In the genomic region with DNA sequence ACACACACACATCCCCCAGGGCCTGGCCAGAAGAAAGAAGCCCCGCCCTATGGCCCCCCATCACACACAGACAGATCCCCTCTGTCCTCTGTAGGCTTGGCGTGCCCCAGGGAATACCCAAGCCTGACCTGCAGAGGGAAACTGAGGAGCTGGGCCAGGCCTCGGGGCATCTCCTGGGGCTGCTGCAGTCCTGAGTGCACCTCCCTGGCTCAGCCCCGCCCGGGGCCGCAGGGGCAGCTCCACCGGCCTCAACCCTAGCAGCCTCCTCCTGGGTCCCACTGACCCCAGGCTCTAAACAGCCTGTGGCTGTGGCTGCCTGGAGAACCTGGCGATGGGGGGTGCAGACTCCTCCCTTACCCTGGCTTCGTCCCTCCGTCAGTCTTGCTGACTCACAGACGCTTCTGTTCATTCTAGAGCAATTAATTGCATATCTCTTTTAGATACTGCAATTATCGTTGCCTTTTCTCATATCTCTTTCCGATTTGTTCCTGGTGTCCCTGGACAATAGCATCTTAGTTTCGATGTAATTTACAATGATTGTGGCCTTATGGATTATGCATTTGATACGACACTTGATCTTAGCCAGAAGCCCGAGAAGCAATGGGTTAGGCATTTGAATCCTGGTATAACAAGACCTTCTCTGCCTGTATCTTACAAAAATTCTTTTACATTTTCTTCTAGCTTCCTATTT, we compare ENCODE assay signal across 16 cellular contexts. TPM values are rescaled to one million over a fixed set of nuclear protein-coding genes. Genes with fewer than 3 reads are reported as not detected.
A peak's percentile ranks its signal among the peaks of the same experiment; 100 is the strongest.
DNase-seq lines count a peak whose midpoint lies in the region; ATAC-seq, FAIRE-seq and TF ChIP-seq lines count a peak whose summit lies in the region.
"Had no signal": no experiment of that assay in that cellular context is flagged by ENCODE, and none has a peak within 500 bp of the region (broad histone marks: within the 10 kb centered on the region; RNA-seq: fewer than 3 reads in every experiment).

No MANE protein-coding gene starts in this region.

- no peak overlapping the region for H3K9ac ChIP-seq in HepG2 (ENCODE audit: insufficient read depth, low read depth, low read length)
- H3K9ac ChIP-seq in K562 (ENCODE audit: insufficient read depth in 1 of 2, low read depth in 2 of 2, low read length in 2 of 2): no peak overlapping the region
- H3K9ac ChIP-seq: BLaER1 treated with 17β-estradiol and CSF1 and Interleukin-3, amounts not matched to agents 10 nM and 100 nM had no signal

- H3K4me2 ChIP-seq in HepG2 (ENCODE audit: low read depth, low read length) (no peak overlapping the region), K562 (ENCODE audit: insufficient read depth, low read length) (no peak overlapping the region)
- H3K4me2 ChIP-seq: BLaER1 treated with 17β-estradiol and CSF1 and Interleukin-3, amounts not matched to agents 10 nM and 100 nM had no signal

- no peaks in the 10 kb centered on the region for H3K9me1 ChIP-seq in K562 (ENCODE audit: control insufficient read depth, insufficient read depth, low read length)

- H3K27ac ChIP-seq in right lobe of liver (no peak overlapping the region), HepG2 (ENCODE audit: extremely low read length, insufficient read depth, low read length) (no peak overlapping the region), K562 (ENCODE audit: extremely low read depth, low read depth, low read length) (no peak overlapping the region), sigmoid colon (no peak overlapping the region)
- H3K27ac ChIP-seq: BLaER1 treated with 17β-estradiol and CSF1 and Interleukin-3, amounts not matched to agents 10 nM and 100 nM; HL-60 had no signal

- H3K4me3 ChIP-seq in right lobe of liver (no peak overlapping the region), HepG2 (replicated peaks in 1 of 3; ENCODE audit: insufficient read depth in 1 of 3, low read depth in 2 of 3, low read length in 3 of 3) (no peak overlapping the region), K562 (no peak overlapping the region), sigmoid colon (no peak overlapping the region)
- H3K4me3 ChIP-seq: BLaER1 treated with 17β-estradiol and CSF1 and Interleukin-3, amounts not matched to agents 10 nM and 100 nM; GM12878; HAP-1 had no signal

- WGBS in right lobe of liver (ENCODE audit: insufficient coverage, low coverage, low lambda C conversion rate, missing lambda C conversion rate): 94% methylated on average over 7 of the region's 16 CpGs
- WGBS in HepG2 (ENCODE audit: low lambda C conversion rate): 54% methylated on average over 9 of the region's 16 CpGs
- 10% methylated on average over 13 of the region's 16 CpGs for WGBS in K562 (ENCODE audit: insufficient coverage, low coverage, missing lambda C conversion rate)
- WGBS in sigmoid colon, 2 donors: 75 to 80% methylated on average over 16 of the region's 16 CpGs

- intact Hi-C loops in right lobe of liver (cut with DNase I) (loop anchor here in 1 of 2 donors (10.0 kb wide), 2 partner anchors 83 to 183 kb away; no protein-coding TSS in a partner anchor), HepG2 (cut with micrococcal nuclease; ENCODE audit: unreplicated experiment) (no loop called here), K562 (cut with micrococcal nuclease) (loop anchor here (10.0 kb wide), 1 partner anchor 83 kb away; no protein-coding TSS in a partner anchor), sigmoid colon (cut with DNase I) (no loop called here)

- H3K9me3 ChIP-seq in right lobe of liver (no peaks in the 10 kb centered on the region), HepG2 (ENCODE audit: low read length) (no peaks in the 10 kb centered on the region), K562 (replicated peaks; ENCODE audit: control insufficient read depth, insufficient read depth, low read depth, low read length) (no peaks in the 10 kb centered on the region), sigmoid colon (no peaks in the 10 kb centered on the region)
- H3K9me3 ChIP-seq: BLaER1 treated with 17β-estradiol and CSF1 and Interleukin-3, amounts not matched to agents 10 nM and 100 nM; HAP-1 had no signal

- H3K36me3 ChIP-seq in right lobe of liver: no peaks in the 10 kb centered on the region
- H3K36me3 ChIP-seq in HepG2 (replicated peaks in 1 of 2; ENCODE audit: control insufficient read depth in 1 of 2, insufficient read depth in 2 of 2, low read length in 2 of 2): no peaks in the 10 kb centered on the region
- H3K36me3 ChIP-seq in K562 (ENCODE audit: control insufficient read depth, insufficient read depth, low read length): no peaks in the 10 kb centered on the region
- no peaks in the 10 kb centered on the region for H3K36me3 ChIP-seq in sigmoid colon
- H3K36me3 ChIP-seq: BLaER1 treated with 17β-estradiol and CSF1 and Interleukin-3, amounts not matched to agents 10 nM and 100 nM; HAP-1 had no signal

- no peak for TF ChIP-seq EP300 in HepG2 (IDR thresholded peaks at IDR 0.05; ENCODE audit: low read depth in 2 of 2, low read length in 2 of 2)
- TF ChIP-seq EP300 in HepG2 (CRISPR knock-in tag; IDR thresholded peaks at IDR 0.05; ENCODE audit: borderline replicate concordance): no peak
- TF ChIP-seq EP300 in K562 (IDR thresholded peaks at IDR 0.05; ENCODE audit: low read length): no peak
- no peak for TF ChIP-seq EP300 in sigmoid colon (IDR thresholded peaks at IDR 0.05)

- DNase-seq in right lobe of liver (peak in 2 of 3 donors; percentile 35 to 46), HepG2 (ENCODE audit: low spot score) (no peak), K562 (ENCODE audit: extremely low read depth in 1 of 4, low spot score in 3 of 4) (no peak), sigmoid colon (peak; percentile 38), NCI-H1105 treated with DMSO at 0.1 percent for 48 hours (lab: John Stamatoyannopoulos, UW) (no peak), NCI-H510A (lab: John Stamatoyannopoulos, UW) (no peak)
- DNase-seq: 8988T; Calu3; CD8-positive, alpha-beta T cell; DMS79 treated with DMSO at 0.1 percent for 48 hours had no signal

- FAIRE-seq in HepG2 (lab: Jason Lieb, UNC) (no peak), K562 (lab: Jason Lieb, UNC) (no peak)
- FAIRE-seq: GM12878, H1 had no signal

- no peak overlapping the region for H2AFZ ChIP-seq in HepG2 (ENCODE audit: low read length)
- H2AFZ ChIP-seq in K562 (ENCODE audit: low read depth, low read length): no peak overlapping the region

- ATAC-seq in right lobe of liver (no peak), HepG2 (no peak), K562 (peak; percentile 19; the same call in 2 of the 3 replicates), HG02938 (IDR thresholded peaks at IDR 0.05; ENCODE audit: unreplicated experiment) (no peak)
- ATAC-seq: CD8-positive, alpha-beta T cell; GM12878 had no signal

- POLR2A ChIA-PET in HepG2 (lab: Yijun Ruan, JAX) (no interaction called here), K562 (lab: Yijun Ruan, JAX) (interaction anchor here (1.7 kb wide), 1 partner anchor 45 kb away, joined by 4 read pairs; a partner anchor contains a TSS)

- TF ChIP-seq RAD21 in HepG2 (CRISPR knock-in tag; IDR thresholded peaks at IDR 0.05): no peak
- TF ChIP-seq RAD21 in K562 (CRISPR knock-in tag; conservative IDR thresholded peaks at IDR 0.05 in 1 of 2, IDR thresholded peaks at IDR 0.05 in 1 of 2): no peak

- H3K4me1 ChIP-seq in right lobe of liver (peaks cover 0 to 10% (median 3%) of the 10 kb centered on the region in 4 donors), HepG2 (ENCODE audit: insufficient read depth, low read length) (peaks cover 27% of the 10 kb centered on the region), K562 (replicated peaks in 1 of 2; ENCODE audit: control insufficient read depth in 2 of 2, insufficient read depth in 2 of 2, low read length in 2 of 2) (peaks cover 0 to 8% of the 10 kb centered on the region in 2 experiments; a peak in 3 of 5 replicates), sigmoid colon (no peaks in the 10 kb centered on the region)
- H3K4me1 ChIP-seq: HAP-1 had no signal

- in situ Hi-C loops in HepG2 (cut with HindIII; ENCODE audit: extremely low pct_ligation_motif_present, low pct_unique_long_range_greater_than_20kb) (no loop called here), K562 (cut with MboI) (loop anchor here (5.0 kb wide), 1 partner anchor 211 kb away; no protein-coding TSS in a partner anchor)

- TF ChIP-seq CTCF in right lobe of liver (IDR thresholded peaks at IDR 0.05) (no peak), HepG2 (CRISPR knock-in tag; IDR thresholded peaks at IDR 0.05) (no peak), K562 (IDR thresholded peaks at IDR 0.05 in 2 of 3, conservative IDR thresholded peaks at IDR 0.05 in 1 of 3; ENCODE audit: insufficient read depth in 2 of 3, low read depth in 1 of 3, low read length in 3 of 3) (no peak), sigmoid colon (IDR thresholded peaks at IDR 0.05) (no peak)

- TF ChIP-seq POLR2A in right lobe of liver (IDR thresholded peaks at IDR 0.05) (no peak), HepG2 (IDR thresholded peaks at IDR 0.05; ENCODE audit: insufficient read depth in 1 of 2, low read depth in 2 of 2, low read length in 2 of 2) (no peak), K562 (conservative IDR thresholded peaks at IDR 0.05) (no peak), sigmoid colon (IDR thresholded peaks at IDR 0.05) (no peak)

- no TSS peak for BruUV-seq in HepG2 (replicated peaks; lab: Mats Ljungman, UMichigan)
- BruUV-seq in K562 (replicated peaks; lab: Mats Ljungman, UMichigan): no TSS peak

- H4K20me1 ChIP-seq in HepG2 (ENCODE audit: insufficient read depth, low read length) (no peaks in the 10 kb centered on the region), K562 (replicated peaks; ENCODE audit: control insufficient read depth, insufficient read depth, low read length) (no peaks in the 10 kb centered on the region)
- H4K20me1 ChIP-seq: BLaER1 treated with 17β-estradiol and CSF1 and Interleukin-3, amounts not matched to agents 10 nM and 100 nM had no signal

- CTCF ChIA-PET in HepG2 (lab: Yijun Ruan, JAX; ENCODE audit: low intra/inter-chr PET ratio, low total read pairs): no interaction called here
- CTCF ChIA-PET in K562 (lab: Yijun Ruan, JAX; ENCODE audit: low intra/inter-chr PET ratio): no interaction called here

- H3K79me2 ChIP-seq in HepG2 (ENCODE audit: insufficient read depth, low read length) (no peaks in the 10 kb centered on the region), K562 (ENCODE audit: control insufficient read depth, insufficient read depth, low read length) (no peaks in the 10 kb centered on the region)

- H3K27me3 ChIP-seq in right lobe of liver: no peaks in the 10 kb centered on the region
- peaks cover 1 to 14% of the 10 kb centered on the region in 2 experiments; a peak in 4 of 5 replicates for H3K27me3 ChIP-seq in HepG2 (ENCODE audit: control insufficient read depth in 1 of 2, insufficient read depth in 2 of 2, low read length in 2 of 2)
- peaks cover 0 to 14% of the 10 kb centered on the region in 2 experiments; a peak in 2 of 5 replicates for H3K27me3 ChIP-seq in K562 (ENCODE audit: control insufficient read depth in 2 of 2, insufficient read depth in 2 of 2, low read length in 2 of 2)
- peaks cover 0 to 51% (median 22%) of the 10 kb centered on the region in 3 donors for H3K27me3 ChIP-seq in sigmoid colon
- H3K27me3 ChIP-seq: BLaER1 treated with 17β-estradiol and CSF1 and Interleukin-3, amounts not matched to agents 10 nM and 100 nM had no signal

RNA-seq across cellular contexts. Expression of a gene that starts 45.8 kb away (rescaled TPM):
- total RNA-seq in right lobe of liver (100 to 1,000 TPM; 186 to 357 (median 215) TPM), HepG2 (2016; rRNA removed; fragmentation: Illumina TruSeq; extraction: Trizol) (281 and 333 TPM in 2 replicates), K562 (2014; rRNA removed) (118 and 174 TPM in 2 replicates), K562 (2014; rRNA removed; fragmentation: Illumina TruSeq; extraction: Trizol) (197 and 205 TPM in 2 replicates), K562 (2015; rRNA removed; fragmentation: Illumina TruSeq; extraction: Trizol) (176 and 190 TPM in 2 replicates), K562 (2021) (278 and 314 TPM in 2 replicates), sigmoid colon (100 to 1,000 TPM; 170 to 305 (median 215) TPM)
- total RNA-seq in HepG2 (2016; cell fraction: cytosol; rRNA removed; fragmentation: Illumina TruSeq; extraction: Trizol; ENCODE audit: low read depth): 57.6 and 59.2 TPM in 2 replicates
- 289 and 316 TPM in 2 replicates for total RNA-seq in HepG2 (2016; cell fraction: insoluble cytoplasmic fraction; rRNA removed; fragmentation: Illumina TruSeq; extraction: Trizol)
- 131 and 147 TPM in 2 replicates for total RNA-seq in HepG2 (2016; cell fraction: membrane; rRNA removed; fragmentation: Illumina TruSeq; extraction: Trizol)
- 180 TPM in 2 replicates for total RNA-seq in HepG2 (2016; cell fraction: nucleus; rRNA removed; fragmentation: Illumina TruSeq; extraction: Trizol)
- polyA plus RNA-seq in HepG2 (2011; rRNA removed) (147 and 189 TPM in 2 replicates), K562 (2011; rRNA removed) (347 and 442 TPM in 2 replicates), K562 (2014; fragmentation: Illumina TruSeq; extraction: Trizol) (192 and 286 TPM in 2 replicates), K562 (2014; fragmentation: Nextera tagmentation; extraction: Ambion mirVana) (100 to 1,000 TPM in 1 of 2 experiments, 10 to 100 TPM in 1; 92.7 to 126 TPM), K562 (2014; rRNA removed) (134 and 152 TPM in 2 replicates), sigmoid colon (100 to 1,000 TPM in 1 of 3 donors, 10 to 100 TPM in 2; 70.3 to 138 (median 87.2) TPM)
- 98.3 and 109 TPM in 2 replicates for polyA plus RNA-seq in HepG2 (2011; cell fraction: cytosol; rRNA removed)
- 192 and 267 TPM in 2 replicates for polyA plus RNA-seq in HepG2 (2011; cell fraction: nucleus; rRNA removed)
- polyA plus RNA-seq in HepG2 (2012): 226 and 227 TPM in 2 replicates
- polyA plus RNA-seq in HepG2 (2016; cell fraction: cytosol; fragmentation: Illumina TruSeq; extraction: Trizol; ENCODE audit: low read depth): 34.1 and 47.0 TPM in 2 replicates
- 286 and 291 TPM in 2 replicates for polyA plus RNA-seq in HepG2 (2016; cell fraction: insoluble cytoplasmic fraction; fragmentation: Illumina TruSeq; extraction: Trizol; ENCODE audit: low read depth)
- polyA plus RNA-seq in HepG2 (2016; cell fraction: membrane; fragmentation: Illumina TruSeq; extraction: Trizol; ENCODE audit: low read depth): 74.1 and 96.9 TPM in 2 replicates
- polyA plus RNA-seq in HepG2 (2016; cell fraction: nucleus; fragmentation: Illumina TruSeq; extraction: Trizol; ENCODE audit: insufficient read depth, low read depth): 188 and 207 TPM in 2 replicates
- polyA minus RNA-seq in HepG2 (2011; rRNA and poly(A)+ RNA removed; ENCODE audit: low replicate concordance): 81.5 and 123 TPM in 2 replicates
- polyA minus RNA-seq in HepG2 (2011; cell fraction: cytosol; rRNA and poly(A)+ RNA removed): 55.8 and 65.8 TPM in 2 replicates
- polyA minus RNA-seq in HepG2 (2011; cell fraction: nucleus; rRNA and poly(A)+ RNA removed): 331 and 439 TPM in 2 replicates
- total RNA-seq in K562 (2011; cell fraction: chromatin; rRNA removed; ENCODE audit: low replicate concordance): 338 and 574 TPM in 2 replicates
- 188 and 198 TPM in 2 replicates for total RNA-seq in K562 (2011; cell fraction: nucleolus; rRNA removed)
- total RNA-seq in K562 (2011; cell fraction: nucleoplasm; rRNA removed): 241 and 245 TPM in 2 replicates
- 171 and 226 TPM in 2 replicates for polyA plus RNA-seq in K562 (2011; cell fraction: cytosol; rRNA removed)
- polyA plus RNA-seq in K562 (2011; cell fraction: nucleus; rRNA removed): 223 and 263 TPM in 2 replicates
- 203 and 316 TPM in 2 replicates for polyA plus RNA-seq in K562 (2012)
- 449 and 508 TPM in 2 replicates for polyA minus RNA-seq in K562 (2011; rRNA and poly(A)+ RNA removed)
- polyA minus RNA-seq in K562 (2011; cell fraction: cytosol; rRNA and poly(A)+ RNA removed): 113 and 158 TPM in 2 replicates
- 117 and 192 TPM in 2 replicates for polyA minus RNA-seq in K562 (2011; cell fraction: nucleus; rRNA and poly(A)+ RNA removed)

Comparison
In these comparisons a context has a peak if more than half of its experiments do, and no peak if none do; other contexts are left out.
1. DNase-seq: peak in right lobe of liver (2 of 3) and sigmoid colon (single experiment); none in HepG2 (single experiment), K562 (0 of 4), NCI-H1105 treated with DMSO at 0.1 percent for 48 hours (single experiment) and NCI-H510A (single experiment).